ENCODE assay signal across 8 cellular contexts in genomic region chrY:26671078-26671879, GRCh38.
DNase-seq lines count a peak whose midpoint lies in the region; ATAC-seq and TF ChIP-seq lines count a peak whose summit lies in the region.
"Not testable (repeated sequence)": the region's sequence is repeated elsewhere in the genome, so short reads cannot be mapped to it uniquely, and the experiment has no call there.

No MANE protein-coding gene starts in this region.

- not testable (repeated sequence) for H4K91ac ChIP-seq in neuronal stem cell (ENCODE audit: low read depth, low read length, poor library complexity)

- CTCF ChIA-PET in activated CD8-positive, alpha-beta memory T cell treated with anti-CD3 and anti-CD28 coated beads, Interleukin-2, amount 10 ng/mL, durations not matched to agents 7 days and 5 days (lab: Charles Lee), result not testable (repeated sequence)

- not testable (repeated sequence) for H2AK5ac ChIP-seq in neuronal stem cell (ENCODE audit: low read depth, low read length)

- not testable (repeated sequence) for H3K79me1 ChIP-seq in neuronal stem cell (ENCODE audit: low read depth, low read length)

- not testable (repeated sequence) for H3K18ac ChIP-seq in neuronal stem cell (ENCODE audit: low read length)

- H2BK15ac ChIP-seq in neuronal stem cell (ENCODE audit: low read length), result not testable (repeated sequence)

- H4K20me1 ChIP-seq in DND-41 (ENCODE audit: insufficient read depth, low read length), result not testable (repeated sequence)

- not testable (repeated sequence) for H3K4me3 ChIP-seq in DND-41 (ENCODE audit: low read depth in 1 of 2, low read length in 2 of 2); MG63
- H3K4me3 ChIP-seq in neuronal stem cell (ENCODE audit: low read length in 2 of 2), result peak overlapping the region in 1 of 2 donors; percentile 24

- not testable (repeated sequence) for H3K23ac ChIP-seq in neuronal stem cell (ENCODE audit: low read depth, low read length, poor library complexity)

- not testable (repeated sequence) for H2BK120ac ChIP-seq in neuronal stem cell (ENCODE audit: low read depth, low read length)

- H3K27ac Mint-ChIP-seq in activated CD8-positive, alpha-beta memory T cell treated with anti-CD3 and anti-CD28 coated beads, Interleukin-2, amount 10 ng/mL, durations not matched to agents 7 days and 5 days, result not testable (repeated sequence)

- not testable (repeated sequence) for H3K14ac ChIP-seq in neuronal stem cell (ENCODE audit: low read length)

- H3K36me3 ChIP-seq in DND-41 (ENCODE audit: insufficient read depth, low read length); MG63; neuronal stem cell (replicated peaks in 1 of 2; ENCODE audit: control insufficient read depth in 2 of 2, insufficient read depth in 2 of 2, low read length in 2 of 2): not testable (repeated sequence)

- H3K9me3 ChIP-seq in DND-41 (ENCODE audit: insufficient read depth, low read length, severe bottlenecking) (peaks cover 25% of the 10 kb centered on the region), MG63 (peaks cover 19% of the 10 kb centered on the region), neuronal stem cell (replicated peaks in 1 of 2; ENCODE audit: control insufficient read depth in 2 of 2, insufficient read depth in 1 of 2, low read depth in 1 of 2, low read length in 2 of 2) (peaks cover 0 to 10% of the 10 kb centered on the region in 2 donors)

- intact Hi-C loops in Right ventricle myocardium superior (cut with DNase I), result not testable (repeated sequence)

- not testable (repeated sequence) for H3K4me3 Mint-ChIP-seq in activated CD8-positive, alpha-beta memory T cell treated with anti-CD3 and anti-CD28 coated beads, Interleukin-2, amount 10 ng/mL, durations not matched to agents 7 days and 5 days

- TF ChIP-seq CTCF in DND-41 (IDR thresholded peaks at IDR 0.05; ENCODE audit: borderline replicate concordance, extremely low read depth, low read length, poor library complexity, severe bottlenecking), result not testable (repeated sequence)

- ATAC-seq in DND-41 (ENCODE audit: insufficient read depth, low read depth); activated CD8-positive, alpha-beta memory T cell treated with anti-CD3 and anti-CD28 coated beads, Interleukin-2, amount 10 ng/mL, durations not matched to agents 7 days and 5 days: not testable (repeated sequence)
- peak; percentile 45 for ATAC-seq in Right ventricle myocardium superior (ENCODE audit: poor library complexity)

- peak; percentile 16 for DNase-seq in DND-41
- peak; percentile 18 for DNase-seq in HCEC 1CT
- peak; percentile 5 for DNase-seq in MG63
- DNase-seq in activated CD8-positive, alpha-beta memory T cell treated with anti-CD3 and anti-CD28 coated beads, Interleukin-2, amount 10 ng/mL, durations not matched to agents 7 days and 5 days, result peak; percentile 66
- DNase-seq in cerebellar cortex (ENCODE audit: low spot score), result peak; percentile 36
- DNase-seq in Right ventricle myocardium superior, result peak; percentile 55
- DNase-seq in neuronal stem cell (ENCODE audit: low spot score), result peak; percentile 53

- H3K4ac ChIP-seq in neuronal stem cell (ENCODE audit: low read length), result not testable (repeated sequence)

- 100% methylated on average over 10 of the region's 14 CpGs; no CpG with 5 or more reads in 1 of the 2 donors for WGBS in neuronal stem cell (ENCODE audit: extremely low coverage in 2 of 2, insufficient read length in 2 of 2, insufficient replicate concordance in 1 of 2), 2 donors

- peaks cover 21% of the 10 kb centered on the region for H3K36me3 Mint-ChIP-seq in activated CD8-positive, alpha-beta memory T cell treated with anti-CD3 and anti-CD28 coated beads, Interleukin-2, amount 10 ng/mL, durations not matched to agents 7 days and 5 days

- not testable (repeated sequence) for H2BK5ac ChIP-seq in neuronal stem cell (ENCODE audit: low read length)

- not testable (repeated sequence) for H3K4me2 ChIP-seq in DND-41 (ENCODE audit: insufficient read depth, low read length); neuronal stem cell (ENCODE audit: insufficient read depth, low read length, poor library complexity, severe bottlenecking)

- not testable (repeated sequence) for H3K27ac ChIP-seq in DND-41 (ENCODE audit: low read length); neuronal stem cell (replicated peaks; ENCODE audit: low read length)
- H3K27ac ChIP-seq in temporal lobe (ENCODE audit: low read depth, low read length), result peak overlapping the region; percentile 97

- not testable (repeated sequence) for H3K9ac ChIP-seq in DND-41 (ENCODE audit: low read depth, low read length); neuronal stem cell (ENCODE audit: low read depth, low read length, poor library complexity)

- not testable (repeated sequence) for H3K4me1 ChIP-seq in DND-41 (ENCODE audit: insufficient read depth, low read length); neuronal stem cell (ENCODE audit: control insufficient read depth in 2 of 2, insufficient read depth in 1 of 2, low read depth in 1 of 2, low read length in 2 of 2)

- H3K27me3 ChIP-seq in DND-41 (ENCODE audit: insufficient read depth, low read length, poor library complexity); MG63; neuronal stem cell (ENCODE audit: control insufficient read depth in 3 of 3, insufficient read depth in 3 of 3, low read depth in 1 of 3, low read length in 3 of 3): not testable (repeated sequence)

- H4K8ac ChIP-seq in neuronal stem cell (ENCODE audit: low read depth, low read length), result peak overlapping the region; percentile 0

- H2BK12ac ChIP-seq in neuronal stem cell (ENCODE audit: low read length), result not testable (repeated sequence)

- not testable (repeated sequence) for H3K79me2 ChIP-seq in DND-41 (ENCODE audit: insufficient read depth, low read length)

- H3K27me3 Mint-ChIP-seq in activated CD8-positive, alpha-beta memory T cell treated with anti-CD3 and anti-CD28 coated beads, Interleukin-2, amount 10 ng/mL, durations not matched to agents 7 days and 5 days, result not testable (repeated sequence)

- not testable (repeated sequence) for H3K4me1 Mint-ChIP-seq in activated CD8-positive, alpha-beta memory T cell treated with anti-CD3 and anti-CD28 coated beads, Interleukin-2, amount 10 ng/mL, durations not matched to agents 7 days and 5 days

- not testable (repeated sequence) for H2AFZ ChIP-seq in DND-41 (ENCODE audit: low read depth, low read length); neuronal stem cell (ENCODE audit: low read length)

- peaks cover 25% of the 10 kb centered on the region for H3K9me3 Mint-ChIP-seq in activated CD8-positive, alpha-beta memory T cell treated with anti-CD3 and anti-CD28 coated beads, Interleukin-2, amount 10 ng/mL, durations not matched to agents 7 days and 5 days (ENCODE audit: low read depth)

Comparison
In these comparisons a context has a peak if more than half of its experiments do, and no peak if none do; other contexts are left out.
1. DNase-seq: peak in every context shown above with its lines; median percentile 66 in activated CD8-positive, alpha-beta memory T cell treated with anti-CD3 and anti-CD28 coated beads, Interleukin-2, amount 10 ng/mL, durations not matched to agents 7 days and 5 days; 55 in Right ventricle myocardium superior; 53 in neuronal stem cell; 36 in cerebellar cortex; 18 in HCEC 1CT; 16 in DND-41; 5 in MG63.